34 cellular contexts compared by ENCODE assay signal in the genomic region with DNA sequence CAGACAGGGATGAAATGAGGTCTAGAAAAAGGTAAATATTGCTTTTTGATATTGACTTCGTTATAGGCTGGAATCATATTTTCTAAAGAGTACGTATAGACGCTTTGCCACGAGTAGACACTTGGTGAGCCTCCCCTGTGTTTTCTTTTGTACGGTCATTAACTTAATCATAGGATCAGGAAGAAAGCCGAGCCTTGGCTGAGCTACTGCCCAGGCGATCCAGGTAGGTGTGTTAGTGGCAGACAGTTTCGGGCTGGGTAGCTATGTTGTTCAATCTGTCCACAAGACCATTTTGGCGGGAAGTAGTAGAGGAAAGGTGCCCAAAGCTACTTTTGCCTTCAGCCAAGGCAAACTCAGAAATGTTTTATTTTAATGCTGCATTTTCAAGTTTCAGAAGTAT.
"Had no signal": no experiment of that assay in that cellular context is flagged by ENCODE, and none has a peak within 500 bp of the region (broad histone marks: within the 10 kb centered on the region; RNA-seq: fewer than 3 reads in every experiment).

No MANE protein-coding gene starts in this region.

- H3K27ac Mint-ChIP-seq: immature natural killer cell; memory B cell; mesothelial cell of epicardium; naive B cell; natural killer cell treated with Interleukin-12 subunit alpha and Interleukin-12 subunit beta and Interleukin-15 and Interleukin-18, amount 100 ng/mL, for 72 hours; progenitor cell of endocrine pancreas; stimulated activated naive CD8-positive, alpha-beta T cell treated with anti-CD3 and anti-CD28 coated beads, Interleukin-15, amount 100 ng/mL, for 72 hours had no signal

- H3K27ac ChIP-seq: coronary artery, esophagus squamous epithelium, lower lobe of right lung, neutrophil, parathyroid adenoma, right lobe of liver, suprapubic skin, transverse colon, upper lobe of right lung, uterus had no signal

- H3K9ac ChIP-seq: parathyroid adenoma had no signal

- H3K4me2 ChIP-seq: smooth muscle cell had no signal

- DNase-seq: effector memory CD4-positive, alpha-beta T cell; erythroblast; esophagus squamous epithelium; foreskin melanocyte; glutamatergic neuron; hippocampal formation; immature natural killer cell; islet precursor cell; kidney glomerular epithelial cell; left colon; lower lobe of right lung; mucosa of descending colon; naive B cell; stimulated activated CD4-positive, alpha-beta T cell treated with anti-CD3 and anti-CD28 coated beads, Interleukin-12 subunit alpha, Interleukin-12 subunit beta, amount 100 ng/mL, for 4 hours; stimulated activated CD4-positive, alpha-beta T cell treated with anti-CD3 and anti-CD28 coated beads, Interleukin-1b, Interleukin-23, amount 100 ng/mL, for 48 hours; stimulated activated CD4-positive, alpha-beta T cell treated with anti-CD3 and anti-CD28 coated beads, Interleukin-4, amount 100 ng/mL, for 1 hour; stimulated activated CD8-positive, alpha-beta memory T cell treated with anti-CD3 and anti-CD28 coated beads, Interleukin-4, amount 100 ng/mL, for 48 hours; stimulated activated naive CD4-positive, alpha-beta T cell; stimulated activated naive CD8-positive, alpha-beta T cell treated with anti-CD3 and anti-CD28 coated beads, Interleukin-15, amount 100 ng/mL, for 72 hours; transverse colon; upper lobe of right lung had no signal

- H3K4me3 ChIP-seq: esophagus squamous epithelium, lower lobe of right lung, mucosa of descending colon, right lobe of liver, smooth muscle cell, suprapubic skin, transverse colon, upper lobe of right lung, uterus had no signal

- H3K9me3 ChIP-seq: esophagus squamous epithelium, heart right ventricle, lower lobe of right lung, mucosa of descending colon, neutrophil, right lobe of liver, suprapubic skin, transverse colon, upper lobe of right lung, uterus had no signal

- H2AFZ ChIP-seq: parathyroid adenoma had no signal

- H3K9me3 Mint-ChIP-seq: immature natural killer cell; memory B cell; mesothelial cell of epicardium; naive B cell; natural killer cell treated with Interleukin-12 subunit alpha and Interleukin-12 subunit beta and Interleukin-15 and Interleukin-18, amount 100 ng/mL, for 72 hours; stimulated activated naive CD8-positive, alpha-beta T cell treated with anti-CD3 and anti-CD28 coated beads, Interleukin-15, amount 100 ng/mL, for 72 hours had no signal

- H3K4me3 Mint-ChIP-seq: immature natural killer cell; memory B cell; mesothelial cell of epicardium; natural killer cell treated with Interleukin-12 subunit alpha and Interleukin-12 subunit beta and Interleukin-15 and Interleukin-18, amount 100 ng/mL, for 72 hours; neural crest cell; stimulated activated naive CD8-positive, alpha-beta T cell treated with anti-CD3 and anti-CD28 coated beads, Interleukin-15, amount 100 ng/mL, for 72 hours had no signal

- H3K36me3 ChIP-seq: esophagus squamous epithelium, heart right ventricle, lower lobe of right lung, neutrophil, right lobe of liver, suprapubic skin, transverse colon, upper lobe of right lung, uterus had no signal

- H3K27me3 ChIP-seq: uterus had no signal

- ATAC-seq: left colon; lower lobe of right lung; mucosa of descending colon; natural killer cell treated with Interleukin-12 subunit alpha and Interleukin-12 subunit beta and Interleukin-15 and Interleukin-18, amount 100 ng/mL, for 72 hours; stimulated activated naive CD8-positive, alpha-beta T cell treated with anti-CD3 and anti-CD28 coated beads, Interleukin-15, amount 100 ng/mL, for 72 hours; upper lobe of right lung had no signal

- H3K36me3 Mint-ChIP-seq: natural killer cell treated with Interleukin-12 subunit alpha and Interleukin-12 subunit beta and Interleukin-15 and Interleukin-18, amount 100 ng/mL, for 72 hours had no signal

- H3K4me1 ChIP-seq: lower lobe of right lung, parathyroid adenoma, upper lobe of right lung, uterus had no signal
